Comparison of ENCODE assay signal across 1 cellular context in the genomic region with DNA sequence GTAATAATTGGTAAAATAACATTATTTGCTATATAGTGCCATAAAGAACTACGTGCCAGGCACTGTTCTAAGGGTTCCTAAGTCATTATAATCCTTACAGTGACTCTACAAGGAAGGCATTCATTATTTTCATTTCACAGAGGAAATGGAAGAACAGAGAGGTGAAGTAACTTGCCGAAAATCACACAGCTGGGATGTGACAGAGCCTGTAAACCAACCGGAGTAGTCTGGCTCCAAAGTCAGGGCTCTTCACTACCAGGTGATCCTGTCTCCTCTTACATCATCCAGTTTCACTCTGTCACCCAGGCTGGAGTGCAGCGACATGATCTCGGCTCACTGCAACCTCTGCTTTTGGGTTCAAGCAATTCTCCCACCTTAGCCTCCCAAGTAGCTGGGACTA.
TF ChIP-seq lines count a peak whose summit lies in the region.

No MANE protein-coding gene starts in this region.

TF ChIP-seq in GM23338, 12 proteins besides CTCF, POLR2A, EP300 and RAD21 (continued from another document):
- TF ChIP-seq, protein P1, sequence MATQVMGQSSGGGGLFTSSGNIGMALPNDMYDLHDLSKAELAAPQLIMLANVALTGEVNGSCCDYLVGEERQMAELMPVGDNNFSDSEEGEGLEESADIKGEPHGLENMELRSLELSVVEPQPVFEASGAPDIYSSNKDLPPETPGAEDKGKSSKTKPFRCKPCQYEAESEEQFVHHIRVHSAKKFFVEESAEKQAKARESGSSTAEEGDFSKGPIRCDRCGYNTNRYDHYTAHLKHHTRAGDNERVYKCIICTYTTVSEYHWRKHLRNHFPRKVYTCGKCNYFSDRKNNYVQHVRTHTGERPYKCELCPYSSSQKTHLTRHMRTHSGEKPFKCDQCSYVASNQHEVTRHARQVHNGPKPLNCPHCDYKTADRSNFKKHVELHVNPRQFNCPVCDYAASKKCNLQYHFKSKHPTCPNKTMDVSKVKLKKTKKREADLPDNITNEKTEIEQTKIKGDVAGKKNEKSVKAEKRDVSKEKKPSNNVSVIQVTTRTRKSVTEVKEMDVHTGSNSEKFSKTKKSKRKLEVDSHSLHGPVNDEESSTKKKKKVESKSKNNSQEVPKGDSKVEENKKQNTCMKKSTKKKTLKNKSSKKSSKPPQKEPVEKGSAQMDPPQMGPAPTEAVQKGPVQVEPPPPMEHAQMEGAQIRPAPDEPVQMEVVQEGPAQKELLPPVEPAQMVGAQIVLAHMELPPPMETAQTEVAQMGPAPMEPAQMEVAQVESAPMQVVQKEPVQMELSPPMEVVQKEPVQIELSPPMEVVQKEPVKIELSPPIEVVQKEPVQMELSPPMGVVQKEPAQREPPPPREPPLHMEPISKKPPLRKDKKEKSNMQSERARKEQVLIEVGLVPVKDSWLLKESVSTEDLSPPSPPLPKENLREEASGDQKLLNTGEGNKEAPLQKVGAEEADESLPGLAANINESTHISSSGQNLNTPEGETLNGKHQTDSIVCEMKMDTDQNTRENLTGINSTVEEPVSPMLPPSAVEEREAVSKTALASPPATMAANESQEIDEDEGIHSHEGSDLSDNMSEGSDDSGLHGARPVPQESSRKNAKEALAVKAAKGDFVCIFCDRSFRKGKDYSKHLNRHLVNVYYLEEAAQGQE (IDR thresholded peaks at IDR 0.05; ENCODE audit: unreplicated experiment), result no peak
- TF ChIP-seq EZH2 (IDR thresholded peaks at IDR 0.05; ENCODE audit: low read depth, unreplicated experiment), result no peak
- TF ChIP-seq ZNF462 (CRISPR knock-in tag; IDR thresholded peaks at IDR 0.05), result no peak
- TF ChIP-seq NANOG (IDR thresholded peaks at IDR 0.05; ENCODE audit: borderline replicate concordance), result no peak
- TF ChIP-seq EZH2phosphoT487 (IDR thresholded peaks at IDR 0.05; ENCODE audit: unreplicated experiment), result no peak
- TF ChIP-seq, protein P2, sequence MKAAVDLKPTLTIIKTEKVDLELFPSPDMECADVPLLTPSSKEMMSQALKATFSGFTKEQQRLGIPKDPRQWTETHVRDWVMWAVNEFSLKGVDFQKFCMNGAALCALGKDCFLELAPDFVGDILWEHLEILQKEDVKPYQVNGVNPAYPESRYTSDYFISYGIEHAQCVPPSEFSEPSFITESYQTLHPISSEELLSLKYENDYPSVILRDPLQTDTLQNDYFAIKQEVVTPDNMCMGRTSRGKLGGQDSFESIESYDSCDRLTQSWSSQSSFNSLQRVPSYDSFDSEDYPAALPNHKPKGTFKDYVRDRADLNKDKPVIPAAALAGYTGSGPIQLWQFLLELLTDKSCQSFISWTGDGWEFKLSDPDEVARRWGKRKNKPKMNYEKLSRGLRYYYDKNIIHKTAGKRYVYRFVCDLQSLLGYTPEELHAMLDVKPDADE (IDR thresholded peaks at IDR 0.05), result no peak
- no peak for TF ChIP-seq POLR2AphosphoS5 (IDR thresholded peaks at IDR 0.05; ENCODE audit: low read depth)
